In the genomic region with DNA sequence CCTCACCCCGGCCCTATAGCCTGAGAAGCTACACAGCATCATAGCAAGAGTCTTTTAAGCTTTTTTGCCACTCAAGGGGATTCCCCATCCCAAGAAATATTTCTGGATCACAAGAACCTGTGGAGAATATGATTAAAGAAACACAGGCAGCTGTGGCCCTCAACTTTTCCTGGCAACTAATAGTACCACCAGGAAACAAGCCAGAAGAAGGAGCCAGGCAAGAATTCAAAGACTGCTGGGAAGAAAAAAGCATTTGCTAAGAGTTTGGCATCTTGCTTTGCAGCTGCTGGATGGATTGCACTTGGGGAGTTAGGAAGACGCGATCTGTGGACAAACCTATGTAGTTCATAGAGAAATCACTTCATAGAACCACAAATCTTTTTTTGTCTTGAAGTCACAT, we compare ENCODE assay signal across 24 cellular contexts.
DNase-seq lines count a peak whose midpoint lies in the region; ATAC-seq, FAIRE-seq and TF ChIP-seq lines count a peak whose summit lies in the region.
"Had no signal": no experiment of that assay in that cellular context is flagged by ENCODE, and none has a peak within 500 bp of the region (broad histone marks: within the 10 kb centered on the region; RNA-seq: fewer than 3 reads in every experiment).

No MANE protein-coding gene starts in this region.

- H3K36me3 Mint-ChIP-seq in MCF 10A (ENCODE audit: insufficient read depth, unreplicated experiment) = peaks cover 13% of the 10 kb centered on the region
- H3K36me3 Mint-ChIP-seq: activated naive CD8-positive, alpha-beta T cell had no signal

- intact Hi-C loops in breast epithelium (cut with DNase I; ENCODE audit: low total_unique reads) (no loop called here), MCF 10A (cut with micrococcal nuclease) (no loop called here), heart right ventricle (cut with DNase I) (no loop called here)

- no peak for DNase-seq in breast epithelium (ENCODE audit: low spot score in 2 of 2)
- DNase-seq in MCF 10A (ENCODE audit: unreplicated experiment) = no peak
- DNase-seq in heart right ventricle = peak in 1 of 2 donors; percentile 9
- DNase-seq in omental fat pad (ENCODE audit: low spot score) = no peak
- no peak for DNase-seq in SIG-M5 (lab: John Stamatoyannopoulos, UW)
- DNase-seq in small intestine = no peak
- no peak for DNase-seq in activated CD4-positive, CD25-positive, alpha-beta regulatory T cell (lab: John Stamatoyannopoulos, UW)
- DNase-seq: activated B cell treated with CpG ODN at 0.5 μM for 24 hours; BE2C; Caco-2; effector CD8-positive, alpha-beta T cell; EL; esophagus squamous epithelium; MV-4-11; NCI-H1930; NCI-H510A; SHP77 treated with DMSO at 0.1 percent for 48 hours; stimulated activated CD4-positive, alpha-beta T cell treated with anti-CD3 and anti-CD28 coated beads, Interleukin-4, amount 100 ng/mL, for 24 hours had no signal

- H3K36me3 ChIP-seq in breast epithelium = no peaks in the 10 kb centered on the region
- H3K36me3 ChIP-seq in heart right ventricle = peaks cover 0 to 24% (median 3%) of the 10 kb centered on the region in 9 donors
- no peaks in the 10 kb centered on the region for H3K36me3 ChIP-seq in small intestine (ENCODE audit: control insufficient read depth in 2 of 2, insufficient read depth in 2 of 2, low read length in 2 of 2)
- H3K36me3 ChIP-seq: BE2C had no signal

- H3K4me1 ChIP-seq in breast epithelium = no peaks in the 10 kb centered on the region
- peaks cover 0 to 19% (median 5%) of the 10 kb centered on the region in 9 donors for H3K4me1 ChIP-seq in heart right ventricle
- H3K4me1 ChIP-seq in small intestine (ENCODE audit: control insufficient read depth in 2 of 2, insufficient read depth in 1 of 2, low read depth in 1 of 2, low read length in 1 of 2) = no peaks in the 10 kb centered on the region
- H3K4me1 ChIP-seq: BE2C, Caco-2 had no signal

- 57 to 60% methylated on average over 3 of the region's 3 CpGs for WGBS in heart right ventricle, 2 donors
- WGBS in small intestine, 3 donors = 66 to 85% (median 82%) methylated on average over 3 of the region's 3 CpGs

- H3K27ac Mint-ChIP-seq in MCF 10A (ENCODE audit: low read depth, unreplicated experiment) = no peak overlapping the region
- H3K27ac Mint-ChIP-seq: activated B cell treated with CpG ODN at 0.5 μM for 24 hours; activated naive CD8-positive, alpha-beta T cell; activated T-helper 1 cell treated with anti-CD3 and anti-CD28 coated beads, Interleukin-12 subunit alpha, Interleukin-12 subunit beta, Interleukin-2, Interleukin-4 antibody, amounts not matched to agents 30 ng/mL and 10 ng/mL and 1 ng/mL, durations not matched to agents 14 hours and 24 hours and 36 hours had no signal

- BruUV-seq in MCF 10A (replicated peaks; lab: Mats Ljungman, UMichigan) = no TSS peak

- CTCF ChIA-PET in MCF 10A (lab: Yijun Ruan, JAX) = interaction anchor here (0.6 to 1.0 kb wide), 3 partner anchors 8 to 436 kb away, joined by 3 to 4 read pairs (median 3); no protein-coding TSS in a partner anchor

- peaks cover 6% of the 10 kb centered on the region for H3K4me1 Mint-ChIP-seq in MCF 10A (ENCODE audit: insufficient read depth, unreplicated experiment)
- H3K4me1 Mint-ChIP-seq: activated B cell treated with CpG ODN at 0.5 μM for 24 hours; central memory CD8-positive, alpha-beta T cell had no signal

- no peaks in the 10 kb centered on the region for H3K9me3 ChIP-seq in breast epithelium
- H3K9me3 ChIP-seq in heart right ventricle = no peaks in the 10 kb centered on the region
- no peaks in the 10 kb centered on the region for H3K9me3 ChIP-seq in small intestine (ENCODE audit: control insufficient read depth, low read depth)
- H3K9me3 ChIP-seq: BE2C, Caco-2, esophagus squamous epithelium had no signal

- POLR2A ChIA-PET in MCF 10A (lab: Yijun Ruan, JAX) = no interaction called here

- FAIRE-seq in small intestine (lab: Jason Lieb, UNC) = no peak

- H3K27me3 Mint-ChIP-seq in MCF 10A (ENCODE audit: insufficient read depth, unreplicated experiment) = no peaks in the 10 kb centered on the region
- H3K27me3 Mint-ChIP-seq: activated B cell treated with CpG ODN at 0.5 μM for 24 hours; activated naive CD8-positive, alpha-beta T cell; central memory CD8-positive, alpha-beta T cell had no signal

- H3K27me3 ChIP-seq in breast epithelium (no peaks in the 10 kb centered on the region), heart right ventricle (no peaks in the 10 kb centered on the region), small intestine (ENCODE audit: control insufficient read depth in 2 of 2, insufficient read depth in 2 of 2, low read length in 2 of 2) (no peaks in the 10 kb centered on the region)
- H3K27me3 ChIP-seq: BE2C, esophagus squamous epithelium had no signal

- TF ChIP-seq CTCF in breast epithelium (IDR thresholded peaks at IDR 0.05) (no peak), MCF 10A (IDR thresholded peaks at IDR 0.05; ENCODE audit: unreplicated experiment) (no peak), heart right ventricle (IDR thresholded peaks at IDR 0.05) (no peak), omental fat pad (IDR thresholded peaks at IDR 0.05) (no peak)

- H3K4me3 Mint-ChIP-seq in MCF 10A (ENCODE audit: unreplicated experiment) = no peak overlapping the region
- H3K4me3 Mint-ChIP-seq: activated B cell treated with CpG ODN at 0.5 μM for 24 hours; activated naive CD8-positive, alpha-beta T cell; activated T-helper 1 cell treated with anti-CD3 and anti-CD28 coated beads, Interleukin-12 subunit alpha, Interleukin-12 subunit beta, Interleukin-2, Interleukin-4 antibody, amounts not matched to agents 30 ng/mL and 10 ng/mL and 1 ng/mL, durations not matched to agents 14 hours and 24 hours and 36 hours; central memory CD8-positive, alpha-beta T cell had no signal

- ATAC-seq in heart right ventricle = peak in 6 of 8 donors; percentile 40 to 77 (median 48)
- ATAC-seq in omental fat pad (ENCODE audit: low FRiP score) = peak; percentile 71
- ATAC-seq in HG03432 (IDR thresholded peaks at IDR 0.05; ENCODE audit: unreplicated experiment) = no peak

- H3K9me3 Mint-ChIP-seq in MCF 10A (ENCODE audit: unreplicated experiment) = no peaks in the 10 kb centered on the region

- no peak for TF ChIP-seq POLR2A in breast epithelium (IDR thresholded peaks at IDR 0.05)

- peak overlapping the region; percentile 6 to 25 for H3K27ac ChIP-seq in breast epithelium
- peak overlapping the region in 3 of 10 donors; percentile 4 to 33 (median 12) for H3K27ac ChIP-seq in heart right ventricle
- H3K27ac ChIP-seq in small intestine (ENCODE audit: low read depth in 1 of 2, low read length in 1 of 2) = no peak overlapping the region
- H3K27ac ChIP-seq: 22Rv1, esophagus squamous epithelium had no signal

- H3K4me3 ChIP-seq in breast epithelium (no peak overlapping the region), heart right ventricle (no peak overlapping the region), small intestine (ENCODE audit: low read depth in 1 of 2, low read length in 2 of 2) (no peak overlapping the region)
- H3K4me3 ChIP-seq: esophagus squamous epithelium, smooth muscle cell had no signal

Comparison
In these comparisons a context has a peak if more than half of its experiments do, and no peak if none do; other contexts are left out.
1. H3K27ac ChIP-seq: peak in breast epithelium (2 of 2); none in small intestine (0 of 2).